ENCODE assay signal across 9 cellular contexts in the genomic region with DNA sequence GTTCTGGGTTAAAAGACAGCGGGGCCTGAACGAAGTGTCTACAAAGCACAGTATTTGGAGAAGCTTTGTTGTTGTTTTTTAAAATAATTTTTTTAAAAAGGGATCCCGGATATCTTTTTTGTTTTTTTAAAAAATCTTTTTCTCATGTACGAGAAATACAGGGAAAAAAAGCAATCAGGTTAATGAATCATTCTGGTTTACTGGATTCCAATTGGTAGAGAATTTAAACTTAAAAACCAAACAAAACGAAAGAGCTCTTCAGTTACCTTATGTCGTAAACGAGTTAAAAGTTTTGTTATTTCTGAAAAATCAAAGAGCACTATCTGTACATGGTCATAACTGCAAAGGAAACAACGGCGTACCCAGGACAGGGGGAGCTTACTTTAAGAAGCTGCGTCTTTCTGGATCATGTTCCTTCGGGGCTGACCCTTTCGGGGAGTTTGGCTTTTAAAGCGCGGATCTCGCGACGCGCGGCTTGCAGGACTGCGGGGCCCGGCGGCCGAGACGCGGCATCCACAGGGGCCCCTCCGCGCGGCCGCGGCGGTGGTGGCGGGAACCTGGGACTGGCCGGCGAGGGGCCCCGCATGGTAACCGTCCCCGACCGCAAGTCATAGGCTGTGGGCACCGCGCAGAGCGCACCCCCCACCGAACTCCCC. TPM values are rescaled to one million over a fixed set of nuclear protein-coding genes. Genes with fewer than 3 reads are reported as not detected.
DNase-seq lines count a peak whose midpoint lies in the region; ATAC-seq, FAIRE-seq and TF ChIP-seq lines count a peak whose summit lies in the region.
"Had no signal": no experiment of that assay in that cellular context is flagged by ENCODE, and none has a peak within 500 bp of the region (broad histone marks: within the 10 kb centered on the region; RNA-seq: fewer than 3 reads in every experiment).

No MANE protein-coding gene starts in this region.

- H2BK120ac ChIP-seq in H9 (ENCODE audit: low read depth, low read length, poor library complexity, severe bottlenecking): no peak overlapping the region

- no peak overlapping the region for H3K56ac ChIP-seq in H9 (ENCODE audit: insufficient read length, low read depth, low read length)

- H3K4me1 Mint-ChIP-seq in H9: peaks cover 5 to 6% of the 10 kb centered on the region in 2 experiments
- H3K4me1 Mint-ChIP-seq in activated CD4-positive, alpha-beta memory T cell treated with anti-CD3 and anti-CD28 coated beads for 36 hours (ENCODE audit: low read depth): peaks cover 3% of the 10 kb centered on the region
- H3K4me1 Mint-ChIP-seq in neural progenitor cell: peaks cover 3% of the 10 kb centered on the region

- H3K4me3 Mint-ChIP-seq in H9 (peak overlapping the region; percentile 65 to 85), neural progenitor cell (peak overlapping the region; percentile 84)
- peak overlapping the region; percentile 72 for H3K4me3 Mint-ChIP-seq in activated CD4-positive, alpha-beta memory T cell treated with anti-CD3 and anti-CD28 coated beads for 36 hours

- H3K27me3 ChIP-seq in H9 (ENCODE audit: insufficient read depth, low read length) (peaks cover 4% of the 10 kb centered on the region; the same call in 1 of the 2 replicates), foreskin keratinocyte (peaks cover 4% of the 10 kb centered on the region), neural progenitor cell (peaks cover 71% of the 10 kb centered on the region)

- H3K23ac ChIP-seq in H9 (ENCODE audit: insufficient read length, low read depth, low read length): no peak overlapping the region

- no peaks in the 10 kb centered on the region for H3K36me3 ChIP-seq in neural progenitor cell

- peaks cover 0 to 2% (median 0%) of the 10 kb centered on the region in 3 experiments; a peak in 1 of 7 replicates for H3K36me3 Mint-ChIP-seq in H9 (ENCODE audit: insufficient read depth in 1 of 3, low read depth in 3 of 3)
- H3K36me3 Mint-ChIP-seq in activated CD4-positive, alpha-beta memory T cell treated with anti-CD3 and anti-CD28 coated beads for 36 hours: no peaks in the 10 kb centered on the region
- H3K36me3 Mint-ChIP-seq in neural progenitor cell: peaks cover 2% of the 10 kb centered on the region

- intact Hi-C loops in activated CD4-positive, alpha-beta memory T cell treated with anti-CD3 and anti-CD28 coated beads for 36 hours (cut with micrococcal nuclease): no loop called here

- no peak overlapping the region for H4K91ac ChIP-seq in H9 (ENCODE audit: insufficient read length, low read depth, low read length)

- H4K8ac ChIP-seq in H9 (replicated peaks; ENCODE audit: insufficient read length, low read depth, low read length): no peak overlapping the region

- H3K79me2 ChIP-seq in H9 (ENCODE audit: insufficient read depth, low read length) (no peaks in the 10 kb centered on the region), neural progenitor cell (ENCODE audit: low read depth) (no peaks in the 10 kb centered on the region)

- H3K27ac ChIP-seq in H9 (ENCODE audit: insufficient read length, low read depth, low read length) (no peak overlapping the region), foreskin keratinocyte (peak overlapping the region; percentile 3), neural progenitor cell (no peak overlapping the region)

- H2BK20ac ChIP-seq in H9 (ENCODE audit: low read depth, low read length, poor library complexity, severe bottlenecking): no peak overlapping the region

- no peaks in the 10 kb centered on the region for H3K79me1 ChIP-seq in H9 (ENCODE audit: insufficient read depth, low read depth, low read length, poor library complexity, severe bottlenecking)

- no peak overlapping the region for H2BK5ac ChIP-seq in H9 (ENCODE audit: insufficient read length, low read length)

- H3T11ph ChIP-seq in H9 (ENCODE audit: low read length): no peak overlapping the region

- H3K18ac ChIP-seq in H9 (ENCODE audit: insufficient read length, low read depth, low read length): no peak overlapping the region

- H2AFZ ChIP-seq in H9 (ENCODE audit: low read length): no peak overlapping the region
- peak overlapping the region; percentile 77 for H2AFZ ChIP-seq in neural progenitor cell (replicated peaks)

- POLR2A ChIA-PET in activated CD4-positive, alpha-beta memory T cell treated with anti-CD3 and anti-CD28 coated beads for 36 hours (lab: Charles Lee): no interaction called here

- H3K9ac ChIP-seq in H9 (ENCODE audit: extremely low read depth, insufficient read length, low read length) (no peak overlapping the region), neural progenitor cell (no peak overlapping the region)

- H3K4me1 ChIP-seq in H9 (ENCODE audit: insufficient read depth, low read length) (no peaks in the 10 kb centered on the region), foreskin keratinocyte (peaks cover 16% of the 10 kb centered on the region), neural progenitor cell (peaks cover 6% of the 10 kb centered on the region)

- no peaks in the 10 kb centered on the region for H3F3A ChIP-seq in neural progenitor cell (ENCODE audit: low read depth)

- no peak for FAIRE-seq in RCC 7860 (lab: Jason Lieb, UNC)

- H2BK15ac ChIP-seq in H9 (ENCODE audit: low read depth, low read length): no peak overlapping the region

- DNase-seq in COLO668 (lab: John Stamatoyannopoulos, UW; ENCODE audit: unreplicated experiment) (peak; percentile 67), H9 (peak; percentile 43), foreskin keratinocyte (peak in 1 of 2 donors; percentile 54), neural progenitor cell (ENCODE audit: low spot score) (peak; percentile 62), SIG-M5 treated with dmso at 0.1 percent for 504 hours (lab: John Stamatoyannopoulos, UW; ENCODE audit: unreplicated experiment) (no peak), RCC 7860 (ENCODE audit: low spot score) (no peak)
- DNase-seq in activated CD4-positive, alpha-beta memory T cell treated with anti-CD3 and anti-CD28 coated beads for 36 hours: peak; percentile 13

- no peak overlapping the region for H2BK12ac ChIP-seq in H9 (ENCODE audit: insufficient read length, low read depth, low read length)

- no peaks in the 10 kb centered on the region for H3K9me3 ChIP-seq in H9 (ENCODE audit: control insufficient read depth, low read depth, low read length)
- no peaks in the 10 kb centered on the region for H3K9me3 ChIP-seq in neural progenitor cell (ENCODE audit: low read depth)

- TF ChIP-seq CTCF in H9 (conservative IDR thresholded peaks at IDR 0.05) (no peak), foreskin keratinocyte (conservative IDR thresholded peaks at IDR 0.05) (no peak), neural progenitor cell (IDR thresholded peaks at IDR 0.05) (no peak)

- H3K27ac Mint-ChIP-seq in H9 (no peak overlapping the region), neural progenitor cell (no peak overlapping the region)
- H3K27ac Mint-ChIP-seq in activated CD4-positive, alpha-beta memory T cell treated with anti-CD3 and anti-CD28 coated beads for 36 hours: no peak overlapping the region

- H4K5ac ChIP-seq in H9 (ENCODE audit: insufficient read length, low read depth, low read length): no peak overlapping the region

- peak overlapping the region; percentile 41 for H3K4me2 ChIP-seq in H9 (ENCODE audit: insufficient read depth, insufficient read length, low read length)
- H3K4me2 ChIP-seq in neural progenitor cell: peak overlapping the region; percentile 98

- H3K4ac ChIP-seq in H9 (ENCODE audit: low read depth, low read length): no peak overlapping the region

- 0 out of 2 replicates have a peak overlapping the region, but pooled peaks have one; percentile 27 for H3K14ac ChIP-seq in H9 (ENCODE audit: insufficient read depth, low read length)

- H4K20me1 ChIP-seq in H9 (ENCODE audit: control insufficient read depth, insufficient read depth, insufficient read length): no peaks in the 10 kb centered on the region
- H4K20me1 ChIP-seq in neural progenitor cell (ENCODE audit: low read depth): no peaks in the 10 kb centered on the region

- no CpG with 5 or more reads among the region's 42 CpGs for WGBS in H9 (ENCODE audit: extremely low coverage, insufficient read length, low lambda C conversion rate)

- H3K27me3 Mint-ChIP-seq in H9 (ENCODE audit: low read depth) (peaks cover 65% of the 10 kb centered on the region), neural progenitor cell (ENCODE audit: insufficient read depth, low read depth) (peaks cover 20% of the 10 kb centered on the region)
- H3K27me3 Mint-ChIP-seq in activated CD4-positive, alpha-beta memory T cell treated with anti-CD3 and anti-CD28 coated beads for 36 hours: peaks cover 60% of the 10 kb centered on the region

- CTCF ChIA-PET in activated CD4-positive, alpha-beta memory T cell treated with anti-CD3 and anti-CD28 coated beads for 36 hours (lab: Charles Lee): interaction anchor here (0.6 to 1.6 kb wide), 3 partner anchors 40 to 254 kb away, joined by 3 to 5 read pairs (median 3); no protein-coding TSS in a partner anchor

- H3K23me2 ChIP-seq in H9 (ENCODE audit: insufficient read length, low read depth, low read length, poor library complexity, severe bottlenecking): no peaks in the 10 kb centered on the region

- no peak overlapping the region for H2AK5ac ChIP-seq in H9 (ENCODE audit: insufficient read length, low read length)

- H3K4me3 ChIP-seq in neural progenitor cell: peak overlapping the region; percentile 68

- H3K9me3 Mint-ChIP-seq in H9 (peaks cover 0 to 2% of the 10 kb centered on the region in 2 experiments; a peak in 1 of 5 replicates), neural progenitor cell (peaks cover 11% of the 10 kb centered on the region)
- no peaks in the 10 kb centered on the region for H3K9me3 Mint-ChIP-seq in activated CD4-positive, alpha-beta memory T cell treated with anti-CD3 and anti-CD28 coated beads for 36 hours

- peak; percentile 55 for ATAC-seq in foreskin keratinocyte
- no peak for ATAC-seq in GM18873 (IDR thresholded peaks at IDR 0.05; ENCODE audit: low FRiP score, unreplicated experiment)

RNA-seq across cellular contexts. Expression of a gene that starts 0.9 kb away (rescaled TPM):
- total RNA-seq in H9 (2021) (0.55 and 0.74 TPM in 2 replicates), foreskin keratinocyte (1.2 and 1.7 TPM in 2 replicates), neural progenitor cell (ENCODE audit: low replicate concordance) (not detected in 2 replicates)
- total RNA-seq in activated CD4-positive, alpha-beta memory T cell treated with anti-CD3 and anti-CD28 coated beads for 36 hours: not detected
- polyA plus RNA-seq in foreskin keratinocyte: 0.75 and 1.4 TPM in 2 replicates
- total RNA-seq: T-helper 2 cell treated with Interferon-gamma antibody and Interleukin-4, amounts not matched to agents 100 ng/mL and 5 ng/mL, for 36 hours had no signal

Comparison
In these comparisons a context has a peak if more than half of its experiments do, and no peak if none do; other contexts are left out.
1. DNase-seq: peak in COLO668 (single experiment), H9 (single experiment), activated CD4-positive, alpha-beta memory T cell treated with anti-CD3 and anti-CD28 coated beads for 36 hours (single experiment) and neural progenitor cell (single experiment); none in SIG-M5 treated with dmso at 0.1 percent for 504 hours (single experiment) and RCC 7860 (single experiment).
2. Peak in every context shown above with its lines, with median percentiles within 50 percentile points of each other: H3K4me3 Mint-ChIP-seq.